ENCODE assay signal across 8 cellular contexts in genomic region chr11:66289548-66290331, GRCh38. TPM values are rescaled to one million over a fixed set of nuclear protein-coding genes. Genes with fewer than 3 reads are reported as not detected.
DNase-seq lines count a peak whose midpoint lies in the region; ATAC-seq and TF ChIP-seq lines count a peak whose summit lies in the region.

No MANE protein-coding gene starts in this region.

- H3K4me2 ChIP-seq in neuronal stem cell (ENCODE audit: insufficient read depth, low read length, poor library complexity, severe bottlenecking) = peak overlapping the region; percentile 95

- H2BK12ac ChIP-seq in neuronal stem cell (ENCODE audit: low read length) = no peak overlapping the region

- peaks cover 8% of the 10 kb centered on the region for H3K79me1 ChIP-seq in neuronal stem cell (ENCODE audit: low read depth, low read length)

- H3K9ac ChIP-seq in neuronal stem cell (ENCODE audit: low read depth, low read length, poor library complexity) = peak overlapping the region; percentile 50

- H3K36me3 Mint-ChIP-seq in activated T-cell treated with anti-CD3 and anti-CD28 coated beads, Interleukin-2, amount 50 U/mL, for 4 hours (ENCODE audit: insufficient read depth) = peaks cover 2% of the 10 kb centered on the region

- DNase-seq in NCI-H460 (ENCODE audit: extremely low read depth, low read depth) = peak; percentile 40
- DNase-seq in activated T-cell treated with anti-CD3 and anti-CD28 coated beads, Interleukin-2, amount 50 U/mL, for 4 hours = peak; percentile 71
- no peak for DNase-seq in fibroblast of pulmonary artery (ENCODE audit: low read depth)
- peak; percentile 85 for DNase-seq in neuronal stem cell (ENCODE audit: low spot score)
- DNase-seq in NCI-H1436 (lab: John Stamatoyannopoulos, UW) = no peak

- no peak for TF ChIP-seq CTCF in fibroblast of pulmonary artery (IDR thresholded peaks at IDR 0.05; ENCODE audit: low read length, missing control alignments)

- H3K27ac ChIP-seq in neuronal stem cell (replicated peaks; ENCODE audit: low read length) (peak overlapping the region; percentile 78), thymus (ENCODE audit: low read depth) (peak overlapping the region; percentile 88)

- ATAC-seq in GM18498 (IDR thresholded peaks at IDR 0.05; ENCODE audit: unreplicated experiment) = peak; percentile 45
- peak; percentile 27 for ATAC-seq in HG02571 (IDR thresholded peaks at IDR 0.05; ENCODE audit: unreplicated experiment)
- peak; percentile 70 to 73 for ATAC-seq in activated T-cell treated with anti-CD3 and anti-CD28 coated beads, Interleukin-2, amount 50 U/mL, for 4 hours

- peaks cover 20% of the 10 kb centered on the region for H3K27me3 Mint-ChIP-seq in activated T-cell treated with anti-CD3 and anti-CD28 coated beads, Interleukin-2, amount 50 U/mL, for 4 hours (ENCODE audit: low read depth)

- peak overlapping the region; percentile 88 for H2AFZ ChIP-seq in neuronal stem cell (ENCODE audit: low read length)

- H3K36me3 ChIP-seq in neuronal stem cell (replicated peaks in 1 of 2; ENCODE audit: control insufficient read depth in 2 of 2, insufficient read depth in 2 of 2, low read length in 2 of 2) (peaks cover 10 to 24% of the 10 kb centered on the region in 2 donors), thymus (ENCODE audit: control insufficient read depth, insufficient read depth) (peaks cover 8% of the 10 kb centered on the region)

- H2BK5ac ChIP-seq in neuronal stem cell (ENCODE audit: low read length) = peak overlapping the region; percentile 68

- H2AK5ac ChIP-seq in neuronal stem cell (ENCODE audit: low read depth, low read length) = no peak overlapping the region

- H3K4me3 Mint-ChIP-seq in activated T-cell treated with anti-CD3 and anti-CD28 coated beads, Interleukin-2, amount 50 U/mL, for 4 hours = peak overlapping the region; percentile 94

- H3K9me3 ChIP-seq in neuronal stem cell (replicated peaks in 1 of 2; ENCODE audit: control insufficient read depth in 2 of 2, insufficient read depth in 1 of 2, low read depth in 1 of 2, low read length in 2 of 2) (peaks cover 0 to 5% of the 10 kb centered on the region in 2 donors), thymus (ENCODE audit: control insufficient read depth) (no peaks in the 10 kb centered on the region)

- no CpG with 5 or more reads among the region's 36 CpGs for WGBS in neuronal stem cell (ENCODE audit: extremely low coverage in 2 of 2, insufficient read length in 2 of 2, insufficient replicate concordance in 1 of 2), 2 donors
- WGBS in thymus = 12% methylated on average over 36 of the region's 36 CpGs

- H3K18ac ChIP-seq in neuronal stem cell (ENCODE audit: low read length) = peak overlapping the region; percentile 93

- H3K4me1 ChIP-seq in neuronal stem cell (ENCODE audit: control insufficient read depth in 2 of 2, insufficient read depth in 1 of 2, low read depth in 1 of 2, low read length in 2 of 2) (peaks cover 9 to 14% of the 10 kb centered on the region in 2 donors), thymus (ENCODE audit: control insufficient read depth, insufficient read depth, low read length) (peaks cover 22% of the 10 kb centered on the region)

- peak overlapping the region; percentile 60 for H3K23ac ChIP-seq in neuronal stem cell (ENCODE audit: low read depth, low read length, poor library complexity)

- peak overlapping the region; percentile 86 for H2BK15ac ChIP-seq in neuronal stem cell (ENCODE audit: low read length)

- H3K4me1 Mint-ChIP-seq in activated T-cell treated with anti-CD3 and anti-CD28 coated beads, Interleukin-2, amount 50 U/mL, for 4 hours (ENCODE audit: low read depth) = peaks cover 24% of the 10 kb centered on the region

- H4K8ac ChIP-seq in neuronal stem cell (ENCODE audit: low read depth, low read length) = no peak overlapping the region

- peak overlapping the region; percentile 91 for H3K4me3 ChIP-seq in fibroblast of pulmonary artery (replicated peaks; ENCODE audit: low read depth, low read length)
- peak overlapping the region; percentile 63 to 83 for H3K4me3 ChIP-seq in neuronal stem cell (ENCODE audit: low read length in 2 of 2)
- H3K4me3 ChIP-seq in thymus (ENCODE audit: low read length) = peak overlapping the region; percentile 63

- H3K27me3 ChIP-seq in neuronal stem cell (ENCODE audit: control insufficient read depth in 3 of 3, insufficient read depth in 3 of 3, low read depth in 1 of 3, low read length in 3 of 3) = peaks cover 19 to 46% (median 40%) of the 10 kb centered on the region in 3 experiments
- H3K27me3 ChIP-seq in thymus (ENCODE audit: control insufficient read depth, insufficient read depth) = peaks cover 38% of the 10 kb centered on the region

- no peaks in the 10 kb centered on the region for H3K9me3 Mint-ChIP-seq in activated T-cell treated with anti-CD3 and anti-CD28 coated beads, Interleukin-2, amount 50 U/mL, for 4 hours

- H3K14ac ChIP-seq in neuronal stem cell (ENCODE audit: low read length) = no peak overlapping the region

- no peak overlapping the region for H2BK120ac ChIP-seq in neuronal stem cell (ENCODE audit: low read depth, low read length)

- no peak overlapping the region for H3K4ac ChIP-seq in neuronal stem cell (ENCODE audit: low read length)

- no peak overlapping the region for H4K91ac ChIP-seq in neuronal stem cell (ENCODE audit: low read depth, low read length, poor library complexity)

RNA-seq across cellular contexts. Expression of gene YIF1A, which starts 0.8 kb away (rescaled TPM):
- 62.5 and 74.1 TPM in 2 replicates for total RNA-seq in NCI-H460 (2014; rRNA removed; shearing (Covaris generic))
- 71.1 and 146 TPM in 2 replicates for polyA plus RNA-seq in NCI-H460 (2014; cell fraction: nucleus; rRNA removed)
- 100 to 1,000 TPM; 154 to 170 (median 159) TPM for total RNA-seq in activated T-cell treated with anti-CD3 and anti-CD28 coated beads, Interleukin-2, amount 50 U/mL, for 4 hours
- polyA plus RNA-seq in neuronal stem cell (2013, experiment 1 of 2) = 75.4 TPM
- polyA plus RNA-seq in neuronal stem cell (2013, experiment 2 of 2) = 75.5 TPM
- polyA plus RNA-seq in thymus = 57.3 TPM

RNA-seq across cellular contexts. Expression of gene TMEM151A, which starts 2.0 kb away (rescaled TPM):
- 0.32 and 0.40 TPM in 2 replicates for total RNA-seq in NCI-H460 (2014; rRNA removed; shearing (Covaris generic))
- polyA plus RNA-seq in NCI-H460 (2014; cell fraction: nucleus; rRNA removed) = 0.10 TPM in 1 of 2 replicates, not detected in the other
- under 1 TPM in 1 of 3 donors, not detected in 2; 0.11 TPM for total RNA-seq in activated T-cell treated with anti-CD3 and anti-CD28 coated beads, Interleukin-2, amount 50 U/mL, for 4 hours
- 0.15 TPM for polyA plus RNA-seq in neuronal stem cell (2013, experiment 1 of 2)
- polyA plus RNA-seq in neuronal stem cell (2013, experiment 2 of 2) = 0.17 TPM
- polyA plus RNA-seq in thymus = 0.02 TPM

RNA-seq across cellular contexts. Expression of gene CNIH2, which starts 11.8 kb away (rescaled TPM):
- total RNA-seq in NCI-H460 (2014; rRNA removed; shearing (Covaris generic)) = 0.20 TPM in 1 of 2 replicates, not detected in the other
- polyA plus RNA-seq in NCI-H460 (2014; cell fraction: nucleus; rRNA removed) = not detected in 2 replicates
- 1 to 10 TPM; 1.4 to 1.8 (median 1.7) TPM for total RNA-seq in activated T-cell treated with anti-CD3 and anti-CD28 coated beads, Interleukin-2, amount 50 U/mL, for 4 hours
- 24.3 TPM for polyA plus RNA-seq in neuronal stem cell (2013, experiment 1 of 2)
- 24.3 TPM for polyA plus RNA-seq in neuronal stem cell (2013, experiment 2 of 2)
- polyA plus RNA-seq in thymus = 1.6 TPM

RNA-seq across cellular contexts. Expression of gene RAB1B, which starts 21.3 kb away (rescaled TPM):
- 55.6 and 65.3 TPM in 2 replicates for total RNA-seq in NCI-H460 (2014; rRNA removed; shearing (Covaris generic))
- polyA plus RNA-seq in NCI-H460 (2014; cell fraction: nucleus; rRNA removed) = 73.8 and 78.2 TPM in 2 replicates
- 100 to 1,000 TPM; 118 to 125 (median 120) TPM for total RNA-seq in activated T-cell treated with anti-CD3 and anti-CD28 coated beads, Interleukin-2, amount 50 U/mL, for 4 hours
- polyA plus RNA-seq in neuronal stem cell (2013, experiment 1 of 2) = 109 TPM
- polyA plus RNA-seq in neuronal stem cell (2013, experiment 2 of 2) = 106 TPM
- polyA plus RNA-seq in thymus = 105 TPM

RNA-seq across cellular contexts. Expression of gene CD248, which starts 27.1 kb away (rescaled TPM):
- total RNA-seq in NCI-H460 (2014; rRNA removed; shearing (Covaris generic)) = not detected in 2 replicates
- polyA plus RNA-seq in NCI-H460 (2014; cell fraction: nucleus; rRNA removed) = not detected in 2 replicates
- total RNA-seq in activated T-cell treated with anti-CD3 and anti-CD28 coated beads, Interleukin-2, amount 50 U/mL, for 4 hours = 1 to 10 TPM in 1 of 3 donors, under 1 TPM in 2; 0.65 to 1.5 (median 0.82) TPM
- 3.3 TPM for polyA plus RNA-seq in neuronal stem cell (2013, experiment 1 of 2)
- polyA plus RNA-seq in neuronal stem cell (2013, experiment 2 of 2) = 3.2 TPM
- polyA plus RNA-seq in thymus = 7.7 TPM

Comparison
In these comparisons a context has a peak if more than half of its experiments do, and no peak if none do; other contexts are left out.
1. DNase-seq: peak in NCI-H460 (single experiment), activated T-cell treated with anti-CD3 and anti-CD28 coated beads, Interleukin-2, amount 50 U/mL, for 4 hours (single experiment) and neuronal stem cell (single experiment); none in fibroblast of pulmonary artery (single experiment) and NCI-H1436 (single experiment).
2. Peak in every context shown above with its lines, with median percentiles within 50 percentile points of each other: ATAC-seq and H3K4me3 ChIP-seq.